ENCODE assay signal across 25 cellular contexts in genomic region chr7:43891069-43891955, GRCh38. TPM values are rescaled to one million over a fixed set of nuclear protein-coding genes. Genes with fewer than 3 reads are reported as not detected.
DNase-seq lines count a peak whose midpoint lies in the region; ATAC-seq, FAIRE-seq and TF ChIP-seq lines count a peak whose summit lies in the region.
"Had no signal": no experiment of that assay in that cellular context is flagged by ENCODE, and none has a peak within 500 bp of the region (broad histone marks: within the 10 kb centered on the region; RNA-seq: fewer than 3 reads in every experiment).

No MANE protein-coding gene starts in this region.

- peaks cover 24% of the 10 kb centered on the region for H3K36me3 Mint-ChIP-seq in nephron (ENCODE audit: low read depth)
- peaks cover 10% of the 10 kb centered on the region for H3K36me3 Mint-ChIP-seq in activated CD4-positive, alpha-beta memory T cell treated with anti-CD3 and anti-CD28 coated beads, Interleukin-2, amount 10 ng/mL, durations not matched to agents 7 days and 5 days (ENCODE audit: low read depth)

- FAIRE-seq in K562 (lab: Jason Lieb, UNC): no peak
- FAIRE-seq: A204.1 had no signal

- no peaks in the 10 kb centered on the region for H3K27me3 ChIP-seq in K562 (ENCODE audit: control insufficient read depth in 2 of 2, insufficient read depth in 2 of 2, low read length in 2 of 2)
- H3K27me3 ChIP-seq: BE2C, SJCRH30 had no signal

- H3K9ac ChIP-seq in K562 (ENCODE audit: insufficient read depth in 1 of 2, low read depth in 2 of 2, low read length in 2 of 2): no peak overlapping the region
- H3K9ac ChIP-seq: GM23248 had no signal

- H3K9me1 ChIP-seq in K562 (ENCODE audit: control insufficient read depth, insufficient read depth, low read length): no peaks in the 10 kb centered on the region

- BruUV-seq in K562 (replicated peaks; lab: Mats Ljungman, UMichigan): no TSS peak

- H3K4me3 Mint-ChIP-seq in nephron: no peak overlapping the region
- no peak overlapping the region for H3K4me3 Mint-ChIP-seq in activated CD4-positive, alpha-beta memory T cell treated with anti-CD3 and anti-CD28 coated beads, Interleukin-2, amount 10 ng/mL, durations not matched to agents 7 days and 5 days

- POLR2A ChIA-PET in K562 (lab: Yijun Ruan, JAX): interaction anchor here (0.7 to 2.1 kb wide), 5 partner anchors 10 to 64 kb away, joined by 3 to 11 read pairs (median 7); partner anchors contain the start of gene MRPS24
- POLR2A ChIA-PET in activated CD4-positive, alpha-beta memory T cell treated with anti-CD3 and anti-CD28 coated beads, Interleukin-2, amount 10 ng/mL, durations not matched to agents 7 days and 5 days (lab: Charles Lee): interaction anchor here (0.9 kb wide), 1 partner anchor 30 kb away, joined by 3 read pairs; no protein-coding TSS in a partner anchor

- H3K27me3 Mint-ChIP-seq in nephron (ENCODE audit: low read depth): no peaks in the 10 kb centered on the region
- H3K27me3 Mint-ChIP-seq in activated CD4-positive, alpha-beta memory T cell treated with anti-CD3 and anti-CD28 coated beads, Interleukin-2, amount 10 ng/mL, durations not matched to agents 7 days and 5 days: no peaks in the 10 kb centered on the region
- H3K27me3 Mint-ChIP-seq: CD4-positive, alpha-beta memory T cell had no signal

- no peak for TF ChIP-seq EP300 in K562 (IDR thresholded peaks at IDR 0.05; ENCODE audit: low read length)

- peak overlapping the region; percentile 72 for H3K27ac ChIP-seq in C4-2B
- H3K27ac ChIP-seq in K562 (ENCODE audit: extremely low read depth, low read depth, low read length): no peak overlapping the region
- H3K27ac ChIP-seq: GM23248, HL-60, SJCRH30 had no signal

- no peak overlapping the region for H2AFZ ChIP-seq in K562 (ENCODE audit: low read depth, low read length)
- H2AFZ ChIP-seq: GM23248 had no signal

- peaks cover 7 to 9% of the 10 kb centered on the region in 2 experiments; a peak in 3 of 5 replicates for H3K4me1 ChIP-seq in K562 (replicated peaks in 1 of 2; ENCODE audit: control insufficient read depth in 2 of 2, insufficient read depth in 2 of 2, low read length in 2 of 2)
- H3K4me1 ChIP-seq: BE2C, SJCRH30 had no signal

- TF ChIP-seq CTCF in C4-2B (conservative IDR thresholded peaks at IDR 0.05): no peak
- TF ChIP-seq CTCF in K562 (IDR thresholded peaks at IDR 0.05 in 2 of 3, conservative IDR thresholded peaks at IDR 0.05 in 1 of 3; ENCODE audit: insufficient read depth in 2 of 3, low read depth in 1 of 3, low read length in 3 of 3): no peak
- no peak for TF ChIP-seq CTCF in nephron (IDR thresholded peaks at IDR 0.05; ENCODE audit: unreplicated experiment in 3 of 3)

- TF ChIP-seq POLR2A in K562 (conservative IDR thresholded peaks at IDR 0.05): no peak

- peak; percentile 31 for ATAC-seq in K562
- ATAC-seq: Panc1 had no signal

- no peak for TF ChIP-seq RAD21 in K562 (CRISPR knock-in tag; conservative IDR thresholded peaks at IDR 0.05 in 1 of 2, IDR thresholded peaks at IDR 0.05 in 1 of 2)

- 37% methylated on average over 12 of the region's 12 CpGs for WGBS in K562 (ENCODE audit: insufficient coverage, low coverage, missing lambda C conversion rate)

- CTCF ChIA-PET in K562 (lab: Yijun Ruan, JAX; ENCODE audit: low intra/inter-chr PET ratio): no interaction called here
- CTCF ChIA-PET in activated CD4-positive, alpha-beta memory T cell treated with anti-CD3 and anti-CD28 coated beads, Interleukin-2, amount 10 ng/mL, durations not matched to agents 7 days and 5 days (lab: Charles Lee): no interaction called here

- no peak overlapping the region for H3K4me3 ChIP-seq in K562
- H3K4me3 ChIP-seq: GM23248, SJCRH30 had no signal

- in situ Hi-C loops in K562 (cut with MboI): no loop called here

- H3K36me3 ChIP-seq in K562 (ENCODE audit: control insufficient read depth, insufficient read depth, low read length): peaks cover 6% of the 10 kb centered on the region; the same call in 2 of the 3 replicates

- H3K9me3 Mint-ChIP-seq in nephron: no peaks in the 10 kb centered on the region
- no peaks in the 10 kb centered on the region for H3K9me3 Mint-ChIP-seq in activated CD4-positive, alpha-beta memory T cell treated with anti-CD3 and anti-CD28 coated beads, Interleukin-2, amount 10 ng/mL, durations not matched to agents 7 days and 5 days

- DNase-seq in NCI-H526 treated with DMSO at 0.1 percent for 48 hours (lab: John Stamatoyannopoulos, UW) (peak; percentile 75), K562 (ENCODE audit: extremely low read depth in 1 of 4, low spot score in 3 of 4) (no peak), dedifferentiated amniotic fluid mesenchymal stem cell (ENCODE audit: extremely low spot score) (no peak), NCI-H146 (lab: John Stamatoyannopoulos, UW) (no peak)
- DNase-seq in activated CD4-positive, alpha-beta memory T cell treated with anti-CD3 and anti-CD28 coated beads, Interleukin-2, amount 10 ng/mL, durations not matched to agents 7 days and 5 days: no peak
- DNase-seq: BE2C; CD4-positive, alpha-beta memory T cell; DMS153; GF-D8; GM23248; HCEC 1CT; IMR-90; Karpas-422; MM.1S; NCI-H1092; NCI-H1436 treated with DMSO at 0.1 percent for 48 hours; NCI-H2029 treated with DMSO at 0.1 percent for 48 hours; NCI-H2171; NCI-H82; SJCRH30 had no signal

- H4K20me1 ChIP-seq in K562 (replicated peaks; ENCODE audit: control insufficient read depth, insufficient read depth, low read length): no peaks in the 10 kb centered on the region

- H3K79me2 ChIP-seq in K562 (ENCODE audit: control insufficient read depth, insufficient read depth, low read length): peaks cover 51% of the 10 kb centered on the region

- intact Hi-C loops in K562 (cut with micrococcal nuclease): no loop called here

- no peaks in the 10 kb centered on the region for H3K9me3 ChIP-seq in K562 (replicated peaks; ENCODE audit: control insufficient read depth, insufficient read depth, low read depth, low read length)
- H3K9me3 ChIP-seq: BE2C, SJCRH30 had no signal

- H3K27ac Mint-ChIP-seq in nephron: peak overlapping the region in 2 of 3 experiments; percentile 4 to 14
- H3K27ac Mint-ChIP-seq in activated CD4-positive, alpha-beta memory T cell treated with anti-CD3 and anti-CD28 coated beads, Interleukin-2, amount 10 ng/mL, durations not matched to agents 7 days and 5 days: no peak overlapping the region

- peak overlapping the region; percentile 53 for H3K4me2 ChIP-seq in K562 (ENCODE audit: insufficient read depth, low read length)

- peaks cover 19% of the 10 kb centered on the region for H3K4me1 Mint-ChIP-seq in nephron
- H3K4me1 Mint-ChIP-seq in activated CD4-positive, alpha-beta memory T cell treated with anti-CD3 and anti-CD28 coated beads, Interleukin-2, amount 10 ng/mL, durations not matched to agents 7 days and 5 days: peaks cover 32% of the 10 kb centered on the region

RNA-seq across cellular contexts. Expression of gene URGCP, which starts 15.1 kb away (rescaled TPM):
- total RNA-seq in K562 (2011; cell fraction: chromatin; rRNA removed; ENCODE audit: low replicate concordance): 23.3 and 33.1 TPM in 2 replicates
- 21.2 and 24.7 TPM in 2 replicates for total RNA-seq in K562 (2011; cell fraction: nucleolus; rRNA removed)
- 19.4 and 24.6 TPM in 2 replicates for total RNA-seq in K562 (2011; cell fraction: nucleoplasm; rRNA removed)
- total RNA-seq in K562 (2014; rRNA removed) (17.0 and 18.4 TPM in 2 replicates), K562 (2014; rRNA removed; fragmentation: Illumina TruSeq; extraction: Trizol) (9.7 and 10.3 TPM in 2 replicates), K562 (2015; rRNA removed; fragmentation: Illumina TruSeq; extraction: Trizol) (12.4 and 14.2 TPM in 2 replicates), K562 (2021) (15.6 and 18.7 TPM in 2 replicates)
- polyA plus RNA-seq in K562 (2011; rRNA removed) (14.9 and 15.6 TPM in 2 replicates), K562 (2014; fragmentation: Illumina TruSeq; extraction: Trizol) (14.8 and 25.8 TPM in 2 replicates), K562 (2014; fragmentation: Nextera tagmentation; extraction: Ambion mirVana) (1 to 10 TPM; 1.7 to 3.8 TPM), K562 (2014; rRNA removed) (10.7 and 12.5 TPM in 2 replicates)
- 11.3 and 12.8 TPM in 2 replicates for polyA plus RNA-seq in K562 (2011; cell fraction: cytosol; rRNA removed)
- polyA plus RNA-seq in K562 (2011; cell fraction: nucleus; rRNA removed): 19.8 and 22.6 TPM in 2 replicates
- polyA plus RNA-seq in K562 (2012): 12.3 and 14.9 TPM in 2 replicates
- 16.6 and 18.6 TPM in 2 replicates for polyA minus RNA-seq in K562 (2011; rRNA and poly(A)+ RNA removed)
- polyA minus RNA-seq in K562 (2011; cell fraction: cytosol; rRNA and poly(A)+ RNA removed): 9.7 and 11.0 TPM in 2 replicates
- polyA minus RNA-seq in K562 (2011; cell fraction: nucleus; rRNA and poly(A)+ RNA removed): 7.9 and 9.0 TPM in 2 replicates
- 10 to 100 TPM; 19.8 to 20.1 TPM for total RNA-seq in activated CD4-positive, alpha-beta memory T cell treated with anti-CD3 and anti-CD28 coated beads, Interleukin-2, amount 10 ng/mL, durations not matched to agents 7 days and 5 days

RNA-seq across cellular contexts. Expression of gene MRPS24, which starts 22.0 kb away (rescaled TPM):
- 20.9 and 28.4 TPM in 2 replicates for total RNA-seq in K562 (2011; cell fraction: chromatin; rRNA removed; ENCODE audit: low replicate concordance)
- 50.9 and 59.1 TPM in 2 replicates for total RNA-seq in K562 (2011; cell fraction: nucleolus; rRNA removed)
- total RNA-seq in K562 (2011; cell fraction: nucleoplasm; rRNA removed): 40.5 and 59.2 TPM in 2 replicates
- total RNA-seq in K562 (2014; rRNA removed): 197 and 210 TPM in 2 replicates
- total RNA-seq in K562 (2014; rRNA removed; fragmentation: Illumina TruSeq; extraction: Trizol): 111 and 125 TPM in 2 replicates
- total RNA-seq in K562 (2015; rRNA removed; fragmentation: Illumina TruSeq; extraction: Trizol): 152 and 163 TPM in 2 replicates
- 214 and 225 TPM in 2 replicates for total RNA-seq in K562 (2021)
- polyA plus RNA-seq in K562 (2011; rRNA removed): 197 and 215 TPM in 2 replicates
- polyA plus RNA-seq in K562 (2011; cell fraction: cytosol; rRNA removed): 413 and 533 TPM in 2 replicates
- 126 and 138 TPM in 2 replicates for polyA plus RNA-seq in K562 (2011; cell fraction: nucleus; rRNA removed)
- 216 and 269 TPM in 2 replicates for polyA plus RNA-seq in K562 (2012)
- 176 and 179 TPM in 2 replicates for polyA plus RNA-seq in K562 (2014; fragmentation: Illumina TruSeq; extraction: Trizol)
- polyA plus RNA-seq in K562 (2014; fragmentation: Nextera tagmentation; extraction: Ambion mirVana): 10 to 100 TPM; 51.4 to 92.8 TPM
- 169 and 185 TPM in 2 replicates for polyA plus RNA-seq in K562 (2014; rRNA removed)
- polyA minus RNA-seq in K562 (2011; rRNA and poly(A)+ RNA removed): 63.1 and 70.4 TPM in 2 replicates
- polyA minus RNA-seq in K562 (2011; cell fraction: cytosol; rRNA and poly(A)+ RNA removed): 99.1 and 126 TPM in 2 replicates
- 16.0 and 28.5 TPM in 2 replicates for polyA minus RNA-seq in K562 (2011; cell fraction: nucleus; rRNA and poly(A)+ RNA removed)
- total RNA-seq in activated CD4-positive, alpha-beta memory T cell treated with anti-CD3 and anti-CD28 coated beads, Interleukin-2, amount 10 ng/mL, durations not matched to agents 7 days and 5 days: 10 to 100 TPM; 74.6 to 76.5 TPM

RNA-seq across cellular contexts. Expression of gene UBE2D4, which starts 34.9 kb away (rescaled TPM):
- total RNA-seq in K562 (2011; cell fraction: chromatin; rRNA removed; ENCODE audit: low replicate concordance): 5.1 and 8.4 TPM in 2 replicates
- 3.8 and 4.3 TPM in 2 replicates for total RNA-seq in K562 (2011; cell fraction: nucleolus; rRNA removed)
- 4.6 and 7.3 TPM in 2 replicates for total RNA-seq in K562 (2011; cell fraction: nucleoplasm; rRNA removed)
- total RNA-seq in K562 (2014; rRNA removed): 4.5 and 9.1 TPM in 2 replicates
- 6.4 and 6.9 TPM in 2 replicates for total RNA-seq in K562 (2014; rRNA removed; fragmentation: Illumina TruSeq; extraction: Trizol)
- total RNA-seq in K562 (2015; rRNA removed; fragmentation: Illumina TruSeq; extraction: Trizol): 7.0 and 8.3 TPM in 2 replicates
- total RNA-seq in K562 (2021): 10.2 and 11.7 TPM in 2 replicates
- polyA plus RNA-seq in K562 (2011; rRNA removed): 14.3 and 17.4 TPM in 2 replicates
- 24.0 and 24.2 TPM in 2 replicates for polyA plus RNA-seq in K562 (2011; cell fraction: cytosol; rRNA removed)
- polyA plus RNA-seq in K562 (2011; cell fraction: nucleus; rRNA removed): 9.4 and 10.3 TPM in 2 replicates
- polyA plus RNA-seq in K562 (2012): 10.5 and 13.2 TPM in 2 replicates
- polyA plus RNA-seq in K562 (2014; fragmentation: Illumina TruSeq; extraction: Trizol): 12.0 and 16.2 TPM in 2 replicates
- 1 to 10 TPM; 3.3 to 4.7 TPM for polyA plus RNA-seq in K562 (2014; fragmentation: Nextera tagmentation; extraction: Ambion mirVana)
- 7.5 and 9.0 TPM in 2 replicates for polyA plus RNA-seq in K562 (2014; rRNA removed)
- 14.8 and 20.1 TPM in 2 replicates for polyA minus RNA-seq in K562 (2011; rRNA and poly(A)+ RNA removed)
- polyA minus RNA-seq in K562 (2011; cell fraction: cytosol; rRNA and poly(A)+ RNA removed): 7.6 and 11.1 TPM in 2 replicates
- 1.3 and 4.7 TPM in 2 replicates for polyA minus RNA-seq in K562 (2011; cell fraction: nucleus; rRNA and poly(A)+ RNA removed)
- 1 to 10 TPM; 5.3 to 6.8 TPM for total RNA-seq in activated CD4-positive, alpha-beta memory T cell treated with anti-CD3 and anti-CD28 coated beads, Interleukin-2, amount 10 ng/mL, durations not matched to agents 7 days and 5 days
